In the genomic region with DNA sequence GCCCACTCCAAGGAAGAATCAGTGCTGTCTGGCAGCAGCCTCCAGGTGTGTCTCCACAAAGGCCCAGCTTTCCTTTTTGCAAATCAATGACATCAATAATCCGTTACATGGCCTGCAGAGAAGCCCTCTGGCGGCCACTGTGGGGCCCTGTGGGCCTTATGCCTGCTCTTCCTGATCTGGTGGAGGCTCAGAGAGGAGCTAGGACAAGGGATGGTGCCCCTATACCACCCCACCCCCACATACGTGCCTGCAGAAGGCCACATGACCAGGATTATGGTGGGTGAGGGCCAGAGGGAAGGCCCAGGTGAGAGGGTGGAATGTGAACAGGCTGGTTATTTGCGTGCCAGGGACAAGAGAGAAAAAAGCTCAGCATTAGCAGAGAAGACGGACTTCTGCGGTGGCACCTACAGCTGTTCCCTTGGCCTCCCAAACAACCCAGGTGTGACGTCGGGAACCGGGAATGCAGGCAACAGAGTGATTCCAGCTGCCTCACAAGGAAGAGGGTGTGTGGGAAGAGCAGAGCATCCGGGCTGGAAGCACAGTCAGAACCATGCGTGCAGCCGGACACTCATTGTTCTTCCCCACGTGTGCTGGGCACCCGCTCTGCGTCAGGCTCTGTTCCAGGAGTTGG, we compare ENCODE assay signal across 8 cellular contexts. TPM values are rescaled to one million over a fixed set of nuclear protein-coding genes. Genes with fewer than 3 reads are reported as not detected.
DNase-seq lines count a peak whose midpoint lies in the region; ATAC-seq and TF ChIP-seq lines count a peak whose summit lies in the region.

No MANE protein-coding gene starts in this region.

- H3K9ac ChIP-seq in neural progenitor cell = no peak overlapping the region

- H4K20me1 ChIP-seq in neural progenitor cell (ENCODE audit: low read depth) = no peaks in the 10 kb centered on the region

- TF ChIP-seq CTCF in GM12864 (IDR thresholded peaks at IDR 0.05; ENCODE audit: low read depth, low read length, missing control alignments) (peak; percentile 41), NB4 (IDR thresholded peaks at IDR 0.05; ENCODE audit: low read depth, low read length) (peak; percentile 23), chondrocyte (IDR thresholded peaks at IDR 0.05) (peak; percentile 54), neural progenitor cell (IDR thresholded peaks at IDR 0.05) (peak; percentile 69)

- H3K4me1 Mint-ChIP-seq in chondrocyte (ENCODE audit: low read depth) (no peaks in the 10 kb centered on the region), neural progenitor cell (peaks cover 12% of the 10 kb centered on the region)

- H3K36me3 ChIP-seq in neural progenitor cell = no peaks in the 10 kb centered on the region

- peaks cover 11% of the 10 kb centered on the region for H3K4me1 ChIP-seq in neural progenitor cell

- H3K27me3 Mint-ChIP-seq in chondrocyte (ENCODE audit: low read depth) (peaks cover 1% of the 10 kb centered on the region), neural progenitor cell (ENCODE audit: insufficient read depth, low read depth) (peaks cover 6% of the 10 kb centered on the region)

- no peak overlapping the region for H3K27ac ChIP-seq in neural progenitor cell

- no peaks in the 10 kb centered on the region for H3K27me3 ChIP-seq in neural progenitor cell

- no peaks in the 10 kb centered on the region for H3K9me3 ChIP-seq in neural progenitor cell (ENCODE audit: low read depth)

- H3K9me3 Mint-ChIP-seq in chondrocyte (ENCODE audit: low read depth) (no peaks in the 10 kb centered on the region), neural progenitor cell (no peaks in the 10 kb centered on the region)

- no peak for TF ChIP-seq POLR2A in NB4 (IDR thresholded peaks at IDR 0.05; ENCODE audit: extremely low read depth, insufficient read length)

- ATAC-seq in GM18868 (IDR thresholded peaks at IDR 0.05; ENCODE audit: unreplicated experiment) = no peak

- no peak overlapping the region for H3K4me3 ChIP-seq in GM12864 (ENCODE audit: low read depth, low read length)
- H3K4me3 ChIP-seq in NB4 (ENCODE audit: low read depth, low read length) = no peak overlapping the region
- no peak overlapping the region for H3K4me3 ChIP-seq in neural progenitor cell

- H3K4me2 ChIP-seq in neural progenitor cell = peak overlapping the region; percentile 8

- peaks cover 8% of the 10 kb centered on the region for H3F3A ChIP-seq in neural progenitor cell (ENCODE audit: low read depth)

- no peak overlapping the region for H3K27ac Mint-ChIP-seq in chondrocyte (ENCODE audit: unreplicated experiment)
- H3K27ac Mint-ChIP-seq in neural progenitor cell = peak overlapping the region; percentile 70

- no peak overlapping the region for H3K4me3 Mint-ChIP-seq in chondrocyte (ENCODE audit: unreplicated experiment)
- H3K4me3 Mint-ChIP-seq in neural progenitor cell = no peak overlapping the region

- DNase-seq in GM12864 (ENCODE audit: low read depth) (no peak), NB4 (ENCODE audit: low read depth) (no peak), chondrocyte (ENCODE audit: low spot score) (no peak), neural progenitor cell (ENCODE audit: low spot score) (peak; percentile 78), pons (ENCODE audit: low spot score) (no peak)
- no peak for DNase-seq in stimulated activated CD4-positive, alpha-beta T cell treated with anti-CD3 and anti-CD28 coated beads, Interleukin-2, amount 100 ng/mL, for 24 hours
- no peak for DNase-seq in NK-92 treated with Interleukin-12 subunit alpha and Interleukin-12 subunit beta, amount 100 ng/mL, for 24 hours (lab: John Stamatoyannopoulos, UW)

- H2AFZ ChIP-seq in neural progenitor cell (replicated peaks) = peak overlapping the region; percentile 95

- no peaks in the 10 kb centered on the region for H3K79me2 ChIP-seq in neural progenitor cell (ENCODE audit: low read depth)

- H3K36me3 Mint-ChIP-seq in chondrocyte (ENCODE audit: low read depth) = no peaks in the 10 kb centered on the region
- H3K36me3 Mint-ChIP-seq in neural progenitor cell = no peaks in the 10 kb centered on the region

RNA-seq across cellular contexts. Expression of a gene that starts 22.5 kb away (rescaled TPM):
- total RNA-seq in chondrocyte (63.2 to 76.2 TPM (median 64.0 TPM) in 3 replicates), neural progenitor cell (ENCODE audit: low replicate concordance) (89.3 and 102 TPM in 2 replicates)

RNA-seq across cellular contexts. Expression of a gene that starts 23.1 kb away (rescaled TPM):
- 42.3 to 59.8 TPM (median 45.7 TPM) in 3 replicates for total RNA-seq in chondrocyte
- 15.2 and 78.3 TPM in 2 replicates for total RNA-seq in neural progenitor cell (ENCODE audit: low replicate concordance)

RNA-seq across cellular contexts. Expression of a gene that starts 45.4 kb away (rescaled TPM):
- total RNA-seq in chondrocyte (0.13 to 0.80 TPM (median 0.30 TPM) in 3 replicates), neural progenitor cell (ENCODE audit: low replicate concordance) (0.56 and 0.60 TPM in 2 replicates)
